24 cellular contexts compared by ENCODE assay signal in the genomic region with DNA sequence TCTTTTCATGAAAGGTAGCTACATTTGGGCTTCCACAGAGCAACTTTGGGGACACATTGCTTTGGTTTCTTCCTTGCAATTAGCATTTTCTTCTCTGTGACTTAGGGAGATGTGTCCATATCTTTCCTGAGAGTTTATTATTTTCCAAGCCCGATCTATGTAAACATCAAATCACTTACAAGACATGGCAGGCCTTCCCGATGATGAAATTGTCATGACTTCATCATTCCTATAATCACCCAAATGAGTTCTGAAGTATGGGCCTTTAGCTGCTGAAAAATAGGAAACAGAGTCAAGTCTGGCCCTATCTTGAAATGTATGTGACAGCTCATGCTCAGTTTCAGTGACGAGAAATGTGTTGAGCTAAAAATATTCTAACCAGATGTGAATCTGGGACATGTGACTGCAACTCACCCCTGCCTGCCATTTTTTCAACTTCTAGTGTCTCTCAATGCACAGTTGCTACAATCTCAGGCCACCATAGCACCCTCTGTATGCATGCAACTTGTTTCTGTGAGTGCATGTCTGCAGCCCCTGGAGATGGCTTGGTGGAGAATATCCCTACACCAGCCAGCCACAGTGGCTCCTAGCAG.
DNase-seq lines count a peak whose midpoint lies in the region; ATAC-seq, FAIRE-seq and TF ChIP-seq lines count a peak whose summit lies in the region.
"Had no signal": no experiment of that assay in that cellular context is flagged by ENCODE, and none has a peak within 500 bp of the region (broad histone marks: within the 10 kb centered on the region; RNA-seq: fewer than 3 reads in every experiment).

No MANE protein-coding gene starts in this region.

- no peak overlapping the region for H3K27ac ChIP-seq in BLaER1
- H3K27ac ChIP-seq: 22Rv1, Peyer's patch, SK-N-MC had no signal

- peak; percentile 73 for ATAC-seq in GM18867 (IDR thresholded peaks at IDR 0.05; ENCODE audit: unreplicated experiment)
- ATAC-seq in HG02678 (IDR thresholded peaks at IDR 0.05; ENCODE audit: unreplicated experiment): peak; percentile 40
- no peak for ATAC-seq in HG02840 (IDR thresholded peaks at IDR 0.05; ENCODE audit: low FRiP score, unreplicated experiment)
- ATAC-seq: GM12878, HepG2 had no signal

- peak overlapping the region; percentile 15; the same call in 1 of the 2 replicates for H3K4me2 ChIP-seq in BLaER1

- no peaks in the 10 kb centered on the region for H3K36me3 ChIP-seq in BLaER1
- H3K36me3 ChIP-seq: Peyer's patch had no signal

- TF ChIP-seq CTCF in D721Med (IDR thresholded peaks at IDR 0.05; ENCODE audit: insufficient read depth, missing control alignments): no peak

- no peaks in the 10 kb centered on the region for H4K20me1 ChIP-seq in BLaER1

- DNase-seq in RPMI8226 (peak; percentile 33), COLO829 (ENCODE audit: low spot score) (no peak), D721Med (ENCODE audit: insufficient read length, low spot score) (no peak), NCI-H187 (lab: John Stamatoyannopoulos, UW) (no peak)
- DNase-seq: DMS53, Kasumi-1, NCI-H1694, NCI-H2081 treated with DMSO at 0.1 percent for 48 hours, NCI-H2171, NCI-H226, NCI-H510A, NCI-H69, Peyer's patch, SIG-M5, T-helper 9 cell had no signal

- no peaks in the 10 kb centered on the region for H3K9me3 ChIP-seq in BLaER1
- H3K9me3 ChIP-seq: Peyer's patch had no signal

- no peak overlapping the region for H3K9ac ChIP-seq in BLaER1

- H3K4me3 ChIP-seq in BLaER1: no peak overlapping the region
- H3K4me3 ChIP-seq: GM12878, Peyer's patch, SK-N-MC had no signal

- no peaks in the 10 kb centered on the region for H3K27me3 ChIP-seq in BLaER1
- H3K27me3 ChIP-seq: Peyer's patch had no signal

- no peak for FAIRE-seq in D721Med (lab: Jason Lieb, UNC)
- FAIRE-seq: GM12878, H54, HepG2 had no signal

- peaks cover 11% of the 10 kb centered on the region for H3K4me1 ChIP-seq in BLaER1
- H3K4me1 ChIP-seq: Peyer's patch had no signal
